ENCODE assay signal across 8 cellular contexts in genomic region chr5:18745988-18746615, GRCh38.
DNase-seq lines count a peak whose midpoint lies in the region; ATAC-seq and TF ChIP-seq lines count a peak whose summit lies in the region.

No MANE protein-coding gene starts in this region.

- H3K4me3 ChIP-seq in CD8-positive, alpha-beta T cell (ENCODE audit: low read depth, low read length) = peak overlapping the region; percentile 83

- no peak for TF ChIP-seq CTCF in CD8-positive, alpha-beta T cell (IDR thresholded peaks at IDR 0.05)
- TF ChIP-seq CTCF in activated CD8-positive, alpha-beta T cell treated with anti-CD3 and anti-CD28 coated beads for 36 hours (IDR thresholded peaks at IDR 0.05) = no peak

- H3K27me3 Mint-ChIP-seq in CD8-positive, alpha-beta T cell (ENCODE audit: low read depth) = no peaks in the 10 kb centered on the region
- no peaks in the 10 kb centered on the region for H3K27me3 Mint-ChIP-seq in activated CD8-positive, alpha-beta T cell treated with anti-CD3 and anti-CD28 coated beads for 36 hours

- H3K4me3 Mint-ChIP-seq in CD8-positive, alpha-beta T cell = peak overlapping the region; percentile 94
- H3K4me3 Mint-ChIP-seq in activated CD8-positive, alpha-beta T cell treated with anti-CD3 and anti-CD28 coated beads for 36 hours = peak overlapping the region; percentile 87

- H3K27me3 ChIP-seq in CD8-positive, alpha-beta T cell (ENCODE audit: insufficient read depth, low read length) = no peaks in the 10 kb centered on the region

- peaks cover 33% of the 10 kb centered on the region for H3K4me1 ChIP-seq in CD8-positive, alpha-beta T cell (ENCODE audit: insufficient read depth, low read length)

- no peaks in the 10 kb centered on the region for H3K9me3 Mint-ChIP-seq in CD8-positive, alpha-beta T cell
- peaks cover 15% of the 10 kb centered on the region for H3K9me3 Mint-ChIP-seq in activated CD8-positive, alpha-beta T cell treated with anti-CD3 and anti-CD28 coated beads for 36 hours

- H3K27ac Mint-ChIP-seq in CD8-positive, alpha-beta T cell = peak overlapping the region; percentile 96
- peak overlapping the region; percentile 88 for H3K27ac Mint-ChIP-seq in activated CD8-positive, alpha-beta T cell treated with anti-CD3 and anti-CD28 coated beads for 36 hours

- intact Hi-C loops in CD8-positive, alpha-beta T cell (cut with DNase I, micrococcal nuclease) = loop anchor here in 1 of 2 experiments (1.0 kb wide), 1 partner anchor 48 kb away; no protein-coding TSS in a partner anchor
- intact Hi-C loops in activated CD8-positive, alpha-beta T cell treated with anti-CD3 and anti-CD28 coated beads for 36 hours (cut with micrococcal nuclease) = loop anchor here (5.0 kb wide), 1 partner anchor 49 kb away; no protein-coding TSS in a partner anchor

- ATAC-seq in CD8-positive, alpha-beta T cell = peak; percentile 85
- peak; percentile 79 for ATAC-seq in HG03196 (IDR thresholded peaks at IDR 0.05; ENCODE audit: unreplicated experiment)
- ATAC-seq in activated CD8-positive, alpha-beta T cell treated with anti-CD3 and anti-CD28 coated beads for 36 hours = peak; percentile 79

- H3K36me3 Mint-ChIP-seq in CD8-positive, alpha-beta T cell = peaks cover 21% of the 10 kb centered on the region
- H3K36me3 Mint-ChIP-seq in activated CD8-positive, alpha-beta T cell treated with anti-CD3 and anti-CD28 coated beads for 36 hours (ENCODE audit: low read depth) = peaks cover 25% of the 10 kb centered on the region

- POLR2A ChIA-PET in CD8-positive, alpha-beta T cell (lab: Charles Lee) = no interaction called here
- POLR2A ChIA-PET in activated CD8-positive, alpha-beta T cell treated with anti-CD3 and anti-CD28 coated beads for 36 hours (lab: Charles Lee) = no interaction called here

- CTCF ChIA-PET in CD8-positive, alpha-beta T cell (lab: Charles Lee) = interaction anchor here (1.0 to 1.5 kb wide), 2 partner anchors 13 to 48 kb away, joined by 3 to 5 read pairs; no protein-coding TSS in a partner anchor
- CTCF ChIA-PET in activated CD8-positive, alpha-beta T cell treated with anti-CD3 and anti-CD28 coated beads for 36 hours (lab: Charles Lee) = interaction anchor here (1.8 kb wide), 1 partner anchor 13 kb away, joined by 4 read pairs; no protein-coding TSS in a partner anchor

- peak in 6 of 7 experiments; percentile 11 to 59 (median 26) for DNase-seq in CD8-positive, alpha-beta T cell
- DNase-seq in GM19238 (ENCODE audit: insufficient read length, low spot score) = peak; percentile 22
- DNase-seq in NCI-H345 treated with DMSO at 0.1 percent for 48 hours (lab: John Stamatoyannopoulos, UW; ENCODE audit: unreplicated experiment) = peak; percentile 55
- DNase-seq in activated CD8-positive, alpha-beta T cell treated with anti-CD3 and anti-CD28 coated beads for 36 hours = peak; percentile 46
- DNase-seq in glomerular visceral epithelial cell (ENCODE audit: extremely low spot score) = peak; percentile 14
- DNase-seq in stimulated activated CD4-positive, alpha-beta T cell treated with anti-CD3 and anti-CD28 coated beads, Interleukin-1b, Interleukin-23, amount 100 ng/mL, for 4 hours (ENCODE audit: low read depth in 2 of 2) = peak; percentile 14 to 25
- no peak for DNase-seq in amygdala (lab: John Stamatoyannopoulos, UW)

- H3K27ac ChIP-seq in CD8-positive, alpha-beta T cell (ENCODE audit: low read depth, low read length) = peak overlapping the region; percentile 75

- H3K9me3 ChIP-seq in CD8-positive, alpha-beta T cell (ENCODE audit: low read length) = no peaks in the 10 kb centered on the region

- H3K4me1 Mint-ChIP-seq in CD8-positive, alpha-beta T cell (ENCODE audit: low read depth) = peaks cover 48% of the 10 kb centered on the region
- H3K4me1 Mint-ChIP-seq in activated CD8-positive, alpha-beta T cell treated with anti-CD3 and anti-CD28 coated beads for 36 hours (ENCODE audit: low read depth) = peaks cover 55% of the 10 kb centered on the region

- no peaks in the 10 kb centered on the region for H3K36me3 ChIP-seq in CD8-positive, alpha-beta T cell (ENCODE audit: insufficient read depth, low read length)

Comparison
In these comparisons a context has a peak if more than half of its experiments do, and no peak if none do; other contexts are left out.
1. DNase-seq: peak in CD8-positive, alpha-beta T cell (6 of 7), GM19238 (single experiment), NCI-H345 treated with DMSO at 0.1 percent for 48 hours (single experiment), activated CD8-positive, alpha-beta T cell treated with anti-CD3 and anti-CD28 coated beads for 36 hours (single experiment), glomerular visceral epithelial cell (single experiment) and stimulated activated CD4-positive, alpha-beta T cell treated with anti-CD3 and anti-CD28 coated beads, Interleukin-1b, Interleukin-23, amount 100 ng/mL, for 4 hours (2 of 2); none in amygdala (0 of 56).
2. Peak in every context shown above with its lines, with median percentiles within 50 percentile points of each other: ATAC-seq.